Comparison of ENCODE assay signal across 1 cellular context in the genomic region with DNA sequence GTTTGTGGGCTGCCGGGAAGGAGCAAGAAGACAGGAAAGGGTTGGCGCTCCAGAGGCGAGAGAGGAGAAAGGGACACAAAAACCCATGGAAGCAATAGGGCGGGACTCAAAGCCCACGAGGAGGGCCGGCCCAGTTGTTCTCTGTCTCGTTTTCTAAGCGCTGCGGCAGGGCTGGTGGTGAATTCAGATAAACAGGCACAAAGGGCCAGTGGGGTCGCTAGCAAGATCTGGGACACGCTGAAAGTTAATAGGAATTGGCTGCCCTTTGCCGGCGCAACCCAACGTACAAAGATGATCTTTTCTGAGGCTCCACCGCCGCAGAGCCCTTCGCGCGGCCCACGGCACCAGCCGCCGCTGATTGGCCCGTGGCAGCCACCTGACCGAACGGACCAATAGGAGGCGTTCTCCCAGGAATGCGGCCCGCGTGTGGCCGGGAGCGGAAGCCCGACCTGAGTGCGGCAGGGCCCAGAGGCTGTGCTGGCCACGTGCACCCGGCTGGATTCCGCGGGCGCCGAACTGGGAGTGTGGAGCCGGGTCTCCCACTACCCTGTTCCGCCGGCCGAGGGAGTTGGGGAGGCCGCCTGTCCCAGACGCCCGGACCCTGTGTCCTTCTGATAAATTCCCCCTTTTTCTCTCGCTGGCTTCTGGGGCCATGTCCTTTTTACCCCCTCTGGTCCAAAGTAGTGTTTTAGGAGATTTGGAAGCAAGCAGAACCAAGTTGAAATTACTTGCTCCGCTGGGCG.
TF ChIP-seq lines count a peak whose summit lies in the region.

No MANE protein-coding gene starts in this region.

TF ChIP-seq in K562, 482 proteins besides CTCF, POLR2A, EP300 and RAD21 (continued from another document and continues in another):
- TF ChIP-seq, protein P1, sequence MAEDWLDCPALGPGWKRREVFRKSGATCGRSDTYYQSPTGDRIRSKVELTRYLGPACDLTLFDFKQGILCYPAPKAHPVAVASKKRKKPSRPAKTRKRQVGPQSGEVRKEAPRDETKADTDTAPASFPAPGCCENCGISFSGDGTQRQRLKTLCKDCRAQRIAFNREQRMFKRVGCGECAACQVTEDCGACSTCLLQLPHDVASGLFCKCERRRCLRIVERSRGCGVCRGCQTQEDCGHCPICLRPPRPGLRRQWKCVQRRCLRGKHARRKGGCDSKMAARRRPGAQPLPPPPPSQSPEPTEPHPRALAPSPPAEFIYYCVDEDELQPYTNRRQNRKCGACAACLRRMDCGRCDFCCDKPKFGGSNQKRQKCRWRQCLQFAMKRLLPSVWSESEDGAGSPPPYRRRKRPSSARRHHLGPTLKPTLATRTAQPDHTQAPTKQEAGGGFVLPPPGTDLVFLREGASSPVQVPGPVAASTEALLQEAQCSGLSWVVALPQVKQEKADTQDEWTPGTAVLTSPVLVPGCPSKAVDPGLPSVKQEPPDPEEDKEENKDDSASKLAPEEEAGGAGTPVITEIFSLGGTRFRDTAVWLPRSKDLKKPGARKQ (CRISPR knock-in tag; IDR thresholded peaks at IDR 0.05), result no peak
- TF ChIP-seq, protein P2, sequence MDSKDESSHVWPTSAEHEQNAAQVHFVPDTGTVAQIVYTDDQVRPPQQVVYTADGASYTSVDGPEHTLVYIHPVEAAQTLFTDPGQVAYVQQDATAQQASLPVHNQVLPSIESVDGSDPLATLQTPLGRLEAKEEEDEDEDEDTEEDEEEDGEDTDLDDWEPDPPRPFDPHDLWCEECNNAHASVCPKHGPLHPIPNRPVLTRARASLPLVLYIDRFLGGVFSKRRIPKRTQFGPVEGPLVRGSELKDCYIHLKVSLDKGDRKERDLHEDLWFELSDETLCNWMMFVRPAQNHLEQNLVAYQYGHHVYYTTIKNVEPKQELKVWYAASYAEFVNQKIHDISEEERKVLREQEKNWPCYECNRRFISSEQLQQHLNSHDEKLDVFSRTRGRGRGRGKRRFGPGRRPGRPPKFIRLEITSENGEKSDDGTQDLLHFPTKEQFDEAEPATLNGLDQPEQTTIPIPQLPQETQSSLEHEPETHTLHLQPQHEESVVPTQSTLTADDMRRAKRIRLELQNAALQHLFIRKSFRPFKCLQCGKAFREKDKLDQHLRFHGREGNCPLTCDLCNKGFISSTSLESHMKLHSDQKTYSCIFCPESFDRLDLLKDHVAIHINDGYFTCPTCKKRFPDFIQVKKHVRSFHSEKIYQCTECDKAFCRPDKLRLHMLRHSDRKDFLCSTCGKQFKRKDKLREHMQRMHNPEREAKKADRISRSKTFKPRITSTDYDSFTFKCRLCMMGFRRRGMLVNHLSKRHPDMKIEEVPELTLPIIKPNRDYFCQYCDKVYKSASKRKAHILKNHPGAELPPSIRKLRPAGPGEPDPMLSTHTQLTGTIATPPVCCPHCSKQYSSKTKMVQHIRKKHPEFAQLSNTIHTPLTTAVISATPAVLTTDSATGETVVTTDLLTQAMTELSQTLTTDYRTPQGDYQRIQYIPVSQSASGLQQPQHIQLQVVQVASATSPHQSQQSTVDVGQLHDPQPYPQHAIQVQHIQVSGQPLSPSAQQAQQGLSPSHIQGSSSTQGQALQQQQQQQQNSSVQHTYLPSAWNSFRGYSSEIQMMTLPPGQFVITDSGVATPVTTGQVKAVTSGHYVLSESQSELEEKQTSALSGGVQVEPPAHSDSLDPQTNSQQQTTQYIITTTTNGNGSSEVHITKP (IDR thresholded peaks at IDR 0.05; ENCODE audit: partially characterized antibody), result peak; percentile 12
- TF ChIP-seq EHMT2 (IDR thresholded peaks at IDR 0.05), result no peak
- TF ChIP-seq KDM1A (IDR thresholded peaks at IDR 0.05), result no peak
- TF ChIP-seq, protein P3, sequence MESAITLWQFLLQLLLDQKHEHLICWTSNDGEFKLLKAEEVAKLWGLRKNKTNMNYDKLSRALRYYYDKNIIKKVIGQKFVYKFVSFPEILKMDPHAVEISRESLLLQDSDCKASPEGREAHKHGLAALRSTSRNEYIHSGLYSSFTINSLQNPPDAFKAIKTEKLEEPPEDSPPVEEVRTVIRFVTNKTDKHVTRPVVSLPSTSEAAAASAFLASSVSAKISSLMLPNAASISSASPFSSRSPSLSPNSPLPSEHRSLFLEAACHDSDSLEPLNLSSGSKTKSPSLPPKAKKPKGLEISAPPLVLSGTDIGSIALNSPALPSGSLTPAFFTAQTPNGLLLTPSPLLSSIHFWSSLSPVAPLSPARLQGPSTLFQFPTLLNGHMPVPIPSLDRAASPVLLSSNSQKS (CRISPR knock-in tag; IDR thresholded peaks at IDR 0.05), result no peak
- peak; percentile 88 for TF ChIP-seq ZNF589 (CRISPR knock-in tag; IDR thresholded peaks at IDR 0.05; ENCODE audit: low read depth)
- no peak for TF ChIP-seq ZNF23 (CRISPR knock-in tag; IDR thresholded peaks at IDR 0.05)
- TF ChIP-seq STAG1 (CRISPR knock-in tag; IDR thresholded peaks at IDR 0.05; ENCODE audit: borderline replicate concordance), result peak; percentile 86
- no peak for TF ChIP-seq NCOA4 (IDR thresholded peaks at IDR 0.05; ENCODE audit: partially characterized antibody)
- no peak for TF ChIP-seq EWSR1 (IDR thresholded peaks at IDR 0.05; ENCODE audit: borderline replicate concordance, low read depth, partially characterized antibody)
- TF ChIP-seq RBM15 (IDR thresholded peaks at IDR 0.05; ENCODE audit: insufficient read depth, low read length), result no peak
- TF ChIP-seq NR2C2 (CRISPR knock-in tag; IDR thresholded peaks at IDR 0.05), result peak; percentile 91
- no peak; the same call in 1 of the 2 replicates for TF ChIP-seq NR2C2 (tag; IDR thresholded peaks at IDR 0.05)
- no peak for TF ChIP-seq HNRNPK (IDR thresholded peaks at IDR 0.05; ENCODE audit: low read depth, low read length, poor library complexity, severe bottlenecking)
- 0 out of 2 replicates have a peak, but pooled peaks have one; percentile 11 for TF ChIP-seq GTF2E2 (tag; IDR thresholded peaks at IDR 0.05)
- no peak for TF ChIP-seq CREBBP (IDR thresholded peaks at IDR 0.05; ENCODE audit: low read depth, low read length)
- no peak for TF ChIP-seq SIRT6 (IDR thresholded peaks at IDR 0.05; ENCODE audit: low read depth, low read length)
- TF ChIP-seq, protein P4, sequence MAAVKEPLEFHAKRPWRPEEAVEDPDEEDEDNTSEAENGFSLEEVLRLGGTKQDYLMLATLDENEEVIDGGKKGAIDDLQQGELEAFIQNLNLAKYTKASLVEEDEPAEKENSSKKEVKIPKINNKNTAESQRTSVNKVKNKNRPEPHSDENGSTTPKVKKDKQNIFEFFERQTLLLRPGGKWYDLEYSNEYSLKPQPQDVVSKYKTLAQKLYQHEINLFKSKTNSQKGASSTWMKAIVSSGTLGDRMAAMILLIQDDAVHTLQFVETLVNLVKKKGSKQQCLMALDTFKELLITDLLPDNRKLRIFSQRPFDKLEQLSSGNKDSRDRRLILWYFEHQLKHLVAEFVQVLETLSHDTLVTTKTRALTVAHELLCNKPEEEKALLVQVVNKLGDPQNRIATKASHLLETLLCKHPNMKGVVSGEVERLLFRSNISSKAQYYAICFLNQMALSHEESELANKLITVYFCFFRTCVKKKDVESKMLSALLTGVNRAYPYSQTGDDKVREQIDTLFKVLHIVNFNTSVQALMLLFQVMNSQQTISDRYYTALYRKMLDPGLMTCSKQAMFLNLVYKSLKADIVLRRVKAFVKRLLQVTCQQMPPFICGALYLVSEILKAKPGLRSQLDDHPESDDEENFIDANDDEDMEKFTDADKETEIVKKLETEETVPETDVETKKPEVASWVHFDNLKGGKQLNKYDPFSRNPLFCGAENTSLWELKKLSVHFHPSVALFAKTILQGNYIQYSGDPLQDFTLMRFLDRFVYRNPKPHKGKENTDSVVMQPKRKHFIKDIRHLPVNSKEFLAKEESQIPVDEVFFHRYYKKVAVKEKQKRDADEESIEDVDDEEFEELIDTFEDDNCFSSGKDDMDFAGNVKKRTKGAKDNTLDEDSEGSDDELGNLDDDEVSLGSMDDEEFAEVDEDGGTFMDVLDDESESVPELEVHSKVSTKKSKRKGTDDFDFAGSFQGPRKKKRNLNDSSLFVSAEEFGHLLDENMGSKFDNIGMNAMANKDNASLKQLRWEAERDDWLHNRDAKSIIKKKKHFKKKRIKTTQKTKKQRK (IDR thresholded peaks at IDR 0.05; ENCODE audit: borderline replicate concordance, low read depth, low read length), result no peak
- TF ChIP-seq PHB2 (IDR thresholded peaks at IDR 0.05; ENCODE audit: low read depth), result no peak
- TF ChIP-seq ILF3 (IDR thresholded peaks at IDR 0.05; ENCODE audit: borderline replicate concordance), result no peak
- TF ChIP-seq ZNF324 (CRISPR knock-in tag; IDR thresholded peaks at IDR 0.05), result 0 out of 2 replicates have a peak, but pooled peaks have one; percentile 45
- TF ChIP-seq, protein P5, sequence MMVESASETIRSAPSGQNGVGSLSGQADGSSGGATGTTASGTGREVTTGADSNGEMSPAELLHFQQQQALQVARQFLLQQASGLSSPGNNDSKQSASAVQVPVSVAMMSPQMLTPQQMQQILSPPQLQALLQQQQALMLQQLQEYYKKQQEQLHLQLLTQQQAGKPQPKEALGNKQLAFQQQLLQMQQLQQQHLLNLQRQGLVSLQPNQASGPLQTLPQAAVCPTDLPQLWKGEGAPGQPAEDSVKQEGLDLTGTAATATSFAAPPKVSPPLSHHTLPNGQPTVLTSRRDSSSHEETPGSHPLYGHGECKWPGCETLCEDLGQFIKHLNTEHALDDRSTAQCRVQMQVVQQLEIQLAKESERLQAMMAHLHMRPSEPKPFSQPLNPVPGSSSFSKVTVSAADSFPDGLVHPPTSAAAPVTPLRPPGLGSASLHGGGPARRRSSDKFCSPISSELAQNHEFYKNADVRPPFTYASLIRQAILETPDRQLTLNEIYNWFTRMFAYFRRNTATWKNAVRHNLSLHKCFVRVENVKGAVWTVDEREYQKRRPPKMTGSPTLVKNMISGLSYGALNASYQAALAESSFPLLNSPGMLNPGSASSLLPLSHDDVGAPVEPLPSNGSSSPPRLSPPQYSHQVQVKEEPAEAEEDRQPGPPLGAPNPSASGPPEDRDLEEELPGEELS (CRISPR knock-in tag; IDR thresholded peaks at IDR 0.05; ENCODE audit: borderline replicate concordance), result peak; percentile 100
- no peak for TF ChIP-seq HDAC6 (IDR thresholded peaks at IDR 0.05; ENCODE audit: low read depth, low read length)
- TF ChIP-seq HDAC1 (IDR thresholded peaks at IDR 0.05), result no peak
- TF ChIP-seq, protein P6, sequence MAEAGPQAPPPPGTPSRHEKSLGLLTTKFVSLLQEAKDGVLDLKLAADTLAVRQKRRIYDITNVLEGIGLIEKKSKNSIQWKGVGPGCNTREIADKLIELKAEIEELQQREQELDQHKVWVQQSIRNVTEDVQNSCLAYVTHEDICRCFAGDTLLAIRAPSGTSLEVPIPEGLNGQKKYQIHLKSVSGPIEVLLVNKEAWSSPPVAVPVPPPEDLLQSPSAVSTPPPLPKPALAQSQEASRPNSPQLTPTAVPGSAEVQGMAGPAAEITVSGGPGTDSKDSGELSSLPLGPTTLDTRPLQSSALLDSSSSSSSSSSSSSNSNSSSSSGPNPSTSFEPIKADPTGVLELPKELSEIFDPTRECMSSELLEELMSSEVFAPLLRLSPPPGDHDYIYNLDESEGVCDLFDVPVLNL (CRISPR knock-in tag; IDR thresholded peaks at IDR 0.05; ENCODE audit: low read depth), result peak; percentile 92
- no peak for TF ChIP-seq ZNF174 (CRISPR knock-in tag; IDR thresholded peaks at IDR 0.05)
- no peak for TF ChIP-seq MEF2D (tag; conservative IDR thresholded peaks at IDR 0.05; ENCODE audit: low read depth)
- TF ChIP-seq, protein P7, sequence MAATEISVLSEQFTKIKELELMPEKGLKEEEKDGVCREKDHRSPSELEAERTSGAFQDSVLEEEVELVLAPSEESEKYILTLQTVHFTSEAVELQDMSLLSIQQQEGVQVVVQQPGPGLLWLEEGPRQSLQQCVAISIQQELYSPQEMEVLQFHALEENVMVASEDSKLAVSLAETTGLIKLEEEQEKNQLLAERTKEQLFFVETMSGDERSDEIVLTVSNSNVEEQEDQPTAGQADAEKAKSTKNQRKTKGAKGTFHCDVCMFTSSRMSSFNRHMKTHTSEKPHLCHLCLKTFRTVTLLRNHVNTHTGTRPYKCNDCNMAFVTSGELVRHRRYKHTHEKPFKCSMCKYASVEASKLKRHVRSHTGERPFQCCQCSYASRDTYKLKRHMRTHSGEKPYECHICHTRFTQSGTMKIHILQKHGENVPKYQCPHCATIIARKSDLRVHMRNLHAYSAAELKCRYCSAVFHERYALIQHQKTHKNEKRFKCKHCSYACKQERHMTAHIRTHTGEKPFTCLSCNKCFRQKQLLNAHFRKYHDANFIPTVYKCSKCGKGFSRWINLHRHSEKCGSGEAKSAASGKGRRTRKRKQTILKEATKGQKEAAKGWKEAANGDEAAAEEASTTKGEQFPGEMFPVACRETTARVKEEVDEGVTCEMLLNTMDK (IDR thresholded peaks at IDR 0.05; ENCODE audit: borderline replicate concordance, insufficient read depth, low read depth, low read length, poor library complexity, severe bottlenecking), result peak; percentile 56
- TF ChIP-seq HIVEP1 (CRISPR knock-in tag; IDR thresholded peaks at IDR 0.05), result peak; percentile 60; the same call in 1 of the 2 replicates
- no peak for TF ChIP-seq SMAD2 (IDR thresholded peaks at IDR 0.05; ENCODE audit: low read depth, low read length)
- TF ChIP-seq IFI16 (CRISPR knock-in tag; IDR thresholded peaks at IDR 0.05), result no peak
- TF ChIP-seq TSC22D4 (tag; IDR thresholded peaks at IDR 0.05), result no peak
- no peak for TF ChIP-seq POU5F1 (IDR thresholded peaks at IDR 0.05; ENCODE audit: borderline replicate concordance, low read depth, low read length, partially characterized antibody)
- TF ChIP-seq RBM25 (IDR thresholded peaks at IDR 0.05; ENCODE audit: low read depth, low read length, severe bottlenecking), result peak; percentile 99
- TF ChIP-seq, protein P8, sequence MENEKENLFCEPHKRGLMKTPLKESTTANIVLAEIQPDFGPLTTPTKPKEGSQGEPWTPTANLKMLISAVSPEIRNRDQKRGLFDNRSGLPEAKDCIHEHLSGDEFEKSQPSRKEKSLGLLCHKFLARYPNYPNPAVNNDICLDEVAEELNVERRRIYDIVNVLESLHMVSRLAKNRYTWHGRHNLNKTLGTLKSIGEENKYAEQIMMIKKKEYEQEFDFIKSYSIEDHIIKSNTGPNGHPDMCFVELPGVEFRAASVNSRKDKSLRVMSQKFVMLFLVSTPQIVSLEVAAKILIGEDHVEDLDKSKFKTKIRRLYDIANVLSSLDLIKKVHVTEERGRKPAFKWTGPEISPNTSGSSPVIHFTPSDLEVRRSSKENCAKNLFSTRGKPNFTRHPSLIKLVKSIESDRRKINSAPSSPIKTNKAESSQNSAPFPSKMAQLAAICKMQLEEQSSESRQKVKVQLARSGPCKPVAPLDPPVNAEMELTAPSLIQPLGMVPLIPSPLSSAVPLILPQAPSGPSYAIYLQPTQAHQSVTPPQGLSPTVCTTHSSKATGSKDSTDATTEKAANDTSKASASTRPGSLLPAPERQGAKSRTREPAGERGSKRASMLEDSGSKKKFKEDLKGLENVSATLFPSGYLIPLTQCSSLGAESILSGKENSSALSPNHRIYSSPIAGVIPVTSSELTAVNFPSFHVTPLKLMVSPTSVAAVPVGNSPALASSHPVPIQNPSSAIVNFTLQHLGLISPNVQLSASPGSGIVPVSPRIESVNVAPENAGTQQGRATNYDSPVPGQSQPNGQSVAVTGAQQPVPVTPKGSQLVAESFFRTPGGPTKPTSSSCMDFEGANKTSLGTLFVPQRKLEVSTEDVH (IDR thresholded peaks at IDR 0.05; ENCODE audit: low read depth, partially characterized antibody), result no peak
- peak; percentile 100 for TF ChIP-seq FOXP1 (CRISPR knock-in tag; IDR thresholded peaks at IDR 0.05)
- TF ChIP-seq PHB (CRISPR knock-in tag; IDR thresholded peaks at IDR 0.05), result no peak
- no peak for TF ChIP-seq WHSC1 (IDR thresholded peaks at IDR 0.05; ENCODE audit: low read length)
- peak; percentile 37 for TF ChIP-seq FIP1L1 (IDR thresholded peaks at IDR 0.05; ENCODE audit: low read depth, low read length, poor library complexity, severe bottlenecking)
- no peak for TF ChIP-seq RFX1 (IDR thresholded peaks at IDR 0.05)
- no peak for TF ChIP-seq RUNX1 (IDR thresholded peaks at IDR 0.05; ENCODE audit: low read depth)
- TF ChIP-seq EGR1 (conservative IDR thresholded peaks at IDR 0.05), result no peak
